10 cellular contexts compared by ENCODE assay signal in the genomic region with DNA sequence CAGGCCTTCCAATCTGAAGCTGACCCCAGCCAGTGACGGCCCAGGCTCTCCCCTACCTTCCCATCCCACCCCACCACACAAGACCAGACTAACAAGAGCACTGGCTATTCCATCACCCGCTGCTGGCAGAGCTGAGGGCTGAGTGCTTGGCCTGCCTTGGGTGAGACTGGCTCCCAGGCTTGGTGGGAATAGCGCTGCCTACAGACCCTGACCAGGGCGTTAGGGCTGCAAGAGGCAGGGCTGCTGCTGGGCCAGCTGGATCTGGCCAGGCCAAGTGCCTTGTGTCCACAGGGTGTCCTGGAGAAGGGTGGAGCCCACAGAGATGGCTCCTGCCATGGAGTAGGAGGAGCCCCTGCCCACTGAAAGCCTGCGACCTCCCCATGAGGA. TPM values are rescaled to one million over a fixed set of nuclear protein-coding genes. Genes with fewer than 3 reads are reported as not detected.
DNase-seq lines count a peak whose midpoint lies in the region; ATAC-seq, FAIRE-seq and TF ChIP-seq lines count a peak whose summit lies in the region.
"Had no signal": no experiment of that assay in that cellular context is flagged by ENCODE, and none has a peak within 500 bp of the region (broad histone marks: within the 10 kb centered on the region; RNA-seq: fewer than 3 reads in every experiment).

No MANE protein-coding gene starts in this region.

- peaks cover 8% of the 10 kb centered on the region for H3K4me1 Mint-ChIP-seq in stimulated activated naive CD8-positive, alpha-beta T cell treated with anti-CD3 and anti-CD28 coated beads, Interleukin-15, amount 100 ng/mL, for 72 hours

- no peaks in the 10 kb centered on the region for H3K79me2 ChIP-seq in Karpas-422 (ENCODE audit: low read length)

- H3K27me3 ChIP-seq in Peyer's patch (no peaks in the 10 kb centered on the region), Karpas-422 (ENCODE audit: low read length) (no peaks in the 10 kb centered on the region)

- no peaks in the 10 kb centered on the region for H3K9me3 Mint-ChIP-seq in stimulated activated naive CD8-positive, alpha-beta T cell treated with anti-CD3 and anti-CD28 coated beads, Interleukin-15, amount 100 ng/mL, for 72 hours

- no peak for TF ChIP-seq CTCF in Peyer's patch (IDR thresholded peaks at IDR 0.05)

- no peak overlapping the region for H3K4me3 ChIP-seq in Peyer's patch
- no peak overlapping the region for H3K4me3 ChIP-seq in Karpas-422 (ENCODE audit: low read length)

- FAIRE-seq in GM12892 (lab: Jason Lieb, UNC): no peak

- no peak overlapping the region for H3K9ac ChIP-seq in Karpas-422 (ENCODE audit: low read length)

- H3K27ac ChIP-seq in Peyer's patch: peak overlapping the region in 3 of 4 donors; percentile 37 to 68 (median 63)
- H3K27ac ChIP-seq in Karpas-422 (ENCODE audit: low read length): no peak overlapping the region

- no peak overlapping the region for H2AFZ ChIP-seq in Karpas-422 (ENCODE audit: low read length)

- intact Hi-C loops in left ventricle myocardium superior (cut with micrococcal nuclease): no loop called here

- H3K36me3 ChIP-seq in Peyer's patch (no peaks in the 10 kb centered on the region), Karpas-422 (ENCODE audit: insufficient read depth, low read length) (no peaks in the 10 kb centered on the region)

- no peaks in the 10 kb centered on the region for H3K27me3 Mint-ChIP-seq in stimulated activated naive CD8-positive, alpha-beta T cell treated with anti-CD3 and anti-CD28 coated beads, Interleukin-15, amount 100 ng/mL, for 72 hours

- peaks cover 0 to 22% (median 7%) of the 10 kb centered on the region in 4 donors for H3K4me1 ChIP-seq in Peyer's patch
- peaks cover 9% of the 10 kb centered on the region for H3K4me1 ChIP-seq in Karpas-422 (ENCODE audit: low read length)

- TF ChIP-seq POLR2A in Peyer's patch (IDR thresholded peaks at IDR 0.05) (no peak), GM12892 (IDR thresholded peaks at IDR 0.05; ENCODE audit: low read depth, low read length) (no peak)

- H3K27ac Mint-ChIP-seq in stimulated activated naive CD8-positive, alpha-beta T cell treated with anti-CD3 and anti-CD28 coated beads, Interleukin-15, amount 100 ng/mL, for 72 hours: no peak overlapping the region

- no peak overlapping the region for H3K4me3 Mint-ChIP-seq in stimulated activated naive CD8-positive, alpha-beta T cell treated with anti-CD3 and anti-CD28 coated beads, Interleukin-15, amount 100 ng/mL, for 72 hours

- peak in 2 of 3 donors; percentile 42 to 48 for DNase-seq in Peyer's patch
- no peak for DNase-seq in left ventricle myocardium superior
- DNase-seq in stimulated activated naive CD8-positive, alpha-beta T cell treated with anti-CD3 and anti-CD28 coated beads, Interleukin-15, amount 100 ng/mL, for 72 hours: no peak
- DNase-seq in Karpas-422: no peak
- DNase-seq in GM12892 (ENCODE audit: insufficient read length): no peak
- DNase-seq in NCI-H524 (lab: John Stamatoyannopoulos, UW): no peak
- DNase-seq in NCI-H69 (lab: John Stamatoyannopoulos, UW): no peak
- DNase-seq: effector memory CD4-positive, alpha-beta T cell; NCI-H2171 treated with DMSO at 0.1 percent for 48 hours had no signal

- ATAC-seq in GM21529 (IDR thresholded peaks at IDR 0.05; ENCODE audit: unreplicated experiment): peak; percentile 43
- peak; percentile 19 for ATAC-seq in left ventricle myocardium superior
- ATAC-seq in stimulated activated naive CD8-positive, alpha-beta T cell treated with anti-CD3 and anti-CD28 coated beads, Interleukin-15, amount 100 ng/mL, for 72 hours: peak; percentile 31

- 0 out of 2 replicates have a peak, but pooled peaks cover 14% of the 10 kb centered on the region for H4K20me1 ChIP-seq in Karpas-422 (ENCODE audit: insufficient read depth, low read depth, low read length)

- H3K9me3 ChIP-seq in Peyer's patch (no peaks in the 10 kb centered on the region), Karpas-422 (ENCODE audit: low read length) (no peaks in the 10 kb centered on the region)

- H3K9me2 ChIP-seq in Karpas-422 (replicated peaks; ENCODE audit: insufficient read depth, low read length): no peaks in the 10 kb centered on the region

- no peak overlapping the region for H3K4me2 ChIP-seq in Karpas-422 (ENCODE audit: low read depth, low read length, poor library complexity, severe bottlenecking)

RNA-seq across cellular contexts. Expression of a gene that starts 31.6 kb away (rescaled TPM):
- 10 to 100 TPM in 3 of 4 donors, 1 to 10 TPM in 1; 2.8 to 14.0 (median 11.3) TPM for total RNA-seq in Peyer's patch
- total RNA-seq in left ventricle myocardium superior: 27.4 TPM
- not detected in 2 replicates for total RNA-seq in Karpas-422 (2014; rRNA removed; shearing (Covaris generic); ENCODE audit: low replicate concordance)
- 0.11 TPM for polyA plus RNA-seq in GM12892 (2012; ENCODE audit: missing spikeins)

Comparison
In these comparisons a context has a peak if more than half of its experiments do, and no peak if none do; other contexts are left out.
1. DNase-seq: peak in Peyer's patch (2 of 3); none in left ventricle myocardium superior (single experiment), stimulated activated naive CD8-positive, alpha-beta T cell treated with anti-CD3 and anti-CD28 coated beads, Interleukin-15, amount 100 ng/mL, for 72 hours (0 of 2), Karpas-422 (single experiment), GM12892 (single experiment), NCI-H524 (0 of 2) and NCI-H69 (single experiment).
2. Peak in every context shown above with its lines, with median percentiles within 50 percentile points of each other: ATAC-seq.